Comparison of ENCODE assay signal across 10 cellular contexts in genomic region chr14:31660728-31661127, GRCh38.
"Had no signal": no experiment of that assay in that cellular context is flagged by ENCODE, and none has a peak within 500 bp of the region (broad histone marks: within the 10 kb centered on the region; RNA-seq: fewer than 3 reads in every experiment).

No MANE protein-coding gene starts in this region.

- H2AFZ ChIP-seq: GM23248 had no signal

- H3K9ac ChIP-seq: GM23248 had no signal

- FAIRE-seq: K562 had no signal

- H3K4me3 ChIP-seq: GM23248, HAP-1, K562 had no signal

- DNase-seq: GM23248, GOT3, H7, HFFc6, IMR-90, KG1 had no signal

- H3K9me3 ChIP-seq: HAP-1 had no signal

- H3K4me1 ChIP-seq: HAP-1 had no signal

- H3K36me3 ChIP-seq: HAP-1 had no signal

- H3K27ac ChIP-seq: GM23248, HL-60 had no signal

- ATAC-seq: HCT116, K562 had no signal
